ENCODE assay signal across 17 cellular contexts in the genomic region with DNA sequence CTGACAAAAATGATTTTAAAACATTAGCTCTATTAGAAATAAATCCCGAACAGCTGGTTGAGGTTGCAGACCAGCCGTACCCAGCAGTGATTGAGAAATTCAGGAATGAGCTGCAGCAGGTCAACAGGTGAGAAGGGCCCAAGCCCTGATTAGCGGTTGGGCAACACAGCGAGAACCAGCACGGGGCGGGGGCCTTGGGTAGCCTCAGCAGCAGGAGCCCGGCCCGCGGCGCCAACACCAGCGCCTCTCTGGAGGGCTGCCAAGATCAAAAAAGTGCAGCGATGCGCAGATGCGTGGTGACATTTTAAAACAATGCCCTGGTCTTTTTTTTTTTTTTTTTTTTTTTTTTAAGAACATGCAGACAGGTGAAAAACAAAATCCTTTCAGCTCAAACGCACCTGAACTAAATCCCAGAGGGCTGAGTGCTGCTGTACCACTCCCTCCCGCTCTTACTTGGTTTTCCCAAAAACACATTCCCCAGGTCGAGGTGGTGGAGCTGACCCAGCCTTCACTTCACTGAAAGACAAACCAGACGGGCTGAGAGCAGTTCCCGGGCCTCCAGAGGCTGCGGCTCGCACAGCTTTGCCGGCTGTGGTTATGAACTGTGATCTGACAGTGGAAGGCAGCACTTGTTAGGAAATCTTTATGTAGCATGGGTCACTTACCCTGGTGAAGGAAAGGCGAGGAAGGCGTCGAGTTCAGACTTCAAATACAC.
A peak's percentile ranks its signal among the peaks of the same experiment; 100 is the strongest.
DNase-seq lines count a peak whose midpoint lies in the region; ATAC-seq, FAIRE-seq and TF ChIP-seq lines count a peak whose summit lies in the region.
"Had no signal": no experiment of that assay in that cellular context is flagged by ENCODE, and none has a peak within 500 bp of the region (broad histone marks: within the 10 kb centered on the region; RNA-seq: fewer than 3 reads in every experiment).

No MANE protein-coding gene starts in this region.

- DNase-seq in DMS79 treated with DMSO at 0.1 percent for 48 hours (lab: John Stamatoyannopoulos, UW): peak; percentile 89
- DNase-seq in NCI-H146 (lab: John Stamatoyannopoulos, UW): peak; percentile 92
- DNase-seq in NCI-H748 treated with DMSO at 0.1 percent for 48 hours (lab: John Stamatoyannopoulos, UW): peak; percentile 72
- no peak for DNase-seq in pancreas
- DNase-seq in activated CD4-positive, alpha-beta memory T cell treated with anti-CD3 and anti-CD28 coated beads for 36 hours: no peak
- DNase-seq in dedifferentiated amniotic fluid mesenchymal stem cell (ENCODE audit: extremely low spot score): no peak
- DNase-seq: activated CD8-positive, alpha-beta T cell treated with anti-CD3 and anti-CD28 coated beads for 36 hours; activated naive CD8-positive, alpha-beta T cell treated with anti-CD3 and anti-CD28 coated beads for 36 hours; activated T-cell treated with anti-CD3 and anti-CD28 coated beads, Interleukin-2, amount 50 U/mL, for 72 hours; HCEC 1CT; mesendoderm; MG63 had no signal

- intact Hi-C loops in pancreas (cut with DNase I): no loop called here
- intact Hi-C loops in activated CD4-positive, alpha-beta memory T cell treated with anti-CD3 and anti-CD28 coated beads for 36 hours (cut with micrococcal nuclease): no loop called here

- H3K4me1 ChIP-seq in pancreas: no peaks in the 10 kb centered on the region

- no peaks in the 10 kb centered on the region for H3K36me3 ChIP-seq in pancreas
- H3K36me3 ChIP-seq: MG63 had no signal

- FAIRE-seq in pancreas (lab: Jason Lieb, UNC): no peak
- FAIRE-seq: bronchial epithelial cell, HepG2, keratinocyte had no signal

- no peaks in the 10 kb centered on the region for H3K36me3 Mint-ChIP-seq in activated CD4-positive, alpha-beta memory T cell treated with anti-CD3 and anti-CD28 coated beads for 36 hours
- H3K36me3 Mint-ChIP-seq: activated naive CD8-positive, alpha-beta T cell treated with anti-CD3 and anti-CD28 coated beads for 36 hours; natural killer cell treated with Interleukin-12 subunit alpha and Interleukin-12 subunit beta and Interleukin-15 and Interleukin-18, amount 100 ng/mL, for 72 hours had no signal

- H3K4me3 Mint-ChIP-seq in activated CD4-positive, alpha-beta memory T cell treated with anti-CD3 and anti-CD28 coated beads for 36 hours: no peak overlapping the region
- H3K4me3 Mint-ChIP-seq: activated CD8-positive, alpha-beta T cell treated with anti-CD3 and anti-CD28 coated beads for 36 hours; activated naive CD8-positive, alpha-beta T cell treated with anti-CD3 and anti-CD28 coated beads for 36 hours; activated T-cell treated with anti-CD3 and anti-CD28 coated beads, Interleukin-2, amount 50 U/mL, for 72 hours; natural killer cell treated with Interleukin-12 subunit alpha and Interleukin-12 subunit beta and Interleukin-15 and Interleukin-18, amount 100 ng/mL, for 72 hours had no signal

- H3K4me3 ChIP-seq in pancreas: no peak overlapping the region
- H3K4me3 ChIP-seq: MG63 had no signal

- no peak overlapping the region for H3K27ac Mint-ChIP-seq in activated CD4-positive, alpha-beta memory T cell treated with anti-CD3 and anti-CD28 coated beads for 36 hours
- H3K27ac Mint-ChIP-seq: activated CD8-positive, alpha-beta T cell treated with anti-CD3 and anti-CD28 coated beads for 36 hours; activated naive CD8-positive, alpha-beta T cell treated with anti-CD3 and anti-CD28 coated beads for 36 hours; activated T-cell treated with anti-CD3 and anti-CD28 coated beads, Interleukin-2, amount 50 U/mL, for 72 hours; natural killer cell treated with Interleukin-12 subunit alpha and Interleukin-12 subunit beta and Interleukin-15 and Interleukin-18, amount 100 ng/mL, for 72 hours had no signal

- H3K27ac ChIP-seq in pancreas: no peak overlapping the region

- POLR2A ChIA-PET in activated CD4-positive, alpha-beta memory T cell treated with anti-CD3 and anti-CD28 coated beads for 36 hours (lab: Charles Lee): no interaction called here

- peaks cover 10% of the 10 kb centered on the region for H3K27me3 Mint-ChIP-seq in activated CD4-positive, alpha-beta memory T cell treated with anti-CD3 and anti-CD28 coated beads for 36 hours

- CTCF ChIA-PET in activated CD4-positive, alpha-beta memory T cell treated with anti-CD3 and anti-CD28 coated beads for 36 hours (lab: Charles Lee): no interaction called here

- no peak for TF ChIP-seq CTCF in pancreas (IDR thresholded peaks at IDR 0.05)

- H3K4me1 Mint-ChIP-seq in activated CD4-positive, alpha-beta memory T cell treated with anti-CD3 and anti-CD28 coated beads for 36 hours (ENCODE audit: low read depth): no peaks in the 10 kb centered on the region
- H3K4me1 Mint-ChIP-seq: activated naive CD8-positive, alpha-beta T cell treated with anti-CD3 and anti-CD28 coated beads for 36 hours had no signal

- H3K9me3 Mint-ChIP-seq in activated CD4-positive, alpha-beta memory T cell treated with anti-CD3 and anti-CD28 coated beads for 36 hours: no peaks in the 10 kb centered on the region
- H3K9me3 Mint-ChIP-seq: activated CD8-positive, alpha-beta T cell treated with anti-CD3 and anti-CD28 coated beads for 36 hours; activated naive CD8-positive, alpha-beta T cell treated with anti-CD3 and anti-CD28 coated beads for 36 hours; natural killer cell treated with Interleukin-12 subunit alpha and Interleukin-12 subunit beta and Interleukin-15 and Interleukin-18, amount 100 ng/mL, for 72 hours had no signal

- no peaks in the 10 kb centered on the region for H3K27me3 ChIP-seq in pancreas
- H3K27me3 ChIP-seq: MG63 had no signal

- WGBS in pancreas, 2 donors: 73 to 79% methylated on average over 25 of the region's 25 CpGs

- no peaks in the 10 kb centered on the region for H3K9me3 ChIP-seq in pancreas
- H3K9me3 ChIP-seq: MG63 had no signal

- ATAC-seq in pancreas (peak in 3 of 4 donors; percentile 15 to 62 (median 49)), HG03159 (IDR thresholded peaks at IDR 0.05; ENCODE audit: unreplicated experiment) (no peak)
- ATAC-seq: activated CD8-positive, alpha-beta T cell treated with anti-CD3 and anti-CD28 coated beads for 36 hours; activated T-cell treated with anti-CD3 and anti-CD28 coated beads, Interleukin-2, amount 50 U/mL, for 72 hours; HepG2; natural killer cell treated with Interleukin-12 subunit alpha and Interleukin-12 subunit beta and Interleukin-15 and Interleukin-18, amount 100 ng/mL, for 72 hours had no signal

Comparison
In these comparisons a context has a peak if more than half of its experiments do, and no peak if none do; other contexts are left out.
1. DNase-seq: peak in DMS79 treated with DMSO at 0.1 percent for 48 hours (single experiment), NCI-H146 (single experiment) and NCI-H748 treated with DMSO at 0.1 percent for 48 hours (single experiment); none in pancreas (0 of 6), activated CD4-positive, alpha-beta memory T cell treated with anti-CD3 and anti-CD28 coated beads for 36 hours (single experiment) and dedifferentiated amniotic fluid mesenchymal stem cell (single experiment).